Comparison of ENCODE assay signal across 10 cellular contexts in genomic region chr17:40901981-40902862, GRCh38. TPM values are rescaled to one million over a fixed set of nuclear protein-coding genes. Genes with fewer than 3 reads are reported as not detected.
DNase-seq lines count a peak whose midpoint lies in the region; ATAC-seq, FAIRE-seq and TF ChIP-seq lines count a peak whose summit lies in the region.
"Had no signal": no experiment of that assay in that cellular context is flagged by ENCODE, and none has a peak within 500 bp of the region (broad histone marks: within the 10 kb centered on the region; RNA-seq: fewer than 3 reads in every experiment).

No MANE protein-coding gene starts in this region.

- in situ Hi-C loops in HAP-1 (cut with MboI; ENCODE audit: low sequenced_read_pairs) (loop anchor here (25.0 kb wide), 2 partner anchors 435 to 760 kb away; no protein-coding TSS in a partner anchor), G401 (cut with HindIII; ENCODE audit: low sequenced_read_pairs) (no loop called here)

- FAIRE-seq in A549 (lab: Jason Lieb, UNC), result peak; percentile 92

- no peaks in the 10 kb centered on the region for H4K20me1 ChIP-seq in PC-3 (ENCODE audit: low read length)

- peaks cover 7% of the 10 kb centered on the region for H3K27me3 ChIP-seq in HAP-1 (ENCODE audit: low read depth)
- no peaks in the 10 kb centered on the region for H3K27me3 ChIP-seq in PC-3 (ENCODE audit: low read length)
- no peaks in the 10 kb centered on the region for H3K27me3 ChIP-seq in foreskin keratinocyte
- H3K27me3 ChIP-seq: ascending aorta had no signal

- H3K9me2 ChIP-seq in PC-3 (replicated peaks; ENCODE audit: low read length), result no peaks in the 10 kb centered on the region

- peak overlapping the region; percentile 85 for H3K4me2 ChIP-seq in A549
- H3K4me2 ChIP-seq in PC-3 (ENCODE audit: low read length), result peak overlapping the region; percentile 89

- H3K36me3 ChIP-seq in HAP-1 (replicated peaks) (no peaks in the 10 kb centered on the region), PC-3 (ENCODE audit: low read depth, low read length) (no peaks in the 10 kb centered on the region)
- H3K36me3 ChIP-seq: ascending aorta had no signal

- H3K4me1 ChIP-seq in A549, result peaks cover 34% of the 10 kb centered on the region
- peaks cover 10% of the 10 kb centered on the region for H3K4me1 ChIP-seq in HAP-1
- H3K4me1 ChIP-seq in PC-3 (ENCODE audit: insufficient read depth, low read length), result peaks cover 39% of the 10 kb centered on the region
- H3K4me1 ChIP-seq in foreskin keratinocyte, result peaks cover 18% of the 10 kb centered on the region
- H3K4me1 ChIP-seq: ascending aorta had no signal

- POLR2A ChIA-PET in A549 (lab: Yijun Ruan, JAX), result interaction anchor here (0.9 to 2.8 kb wide), 4 partner anchors 83 to 787 kb away, joined by 3 to 22 read pairs (median 9); partner anchors contain the start of gene EIF1
- POLR2A ChIA-PET in PC-3 (lab: Charles Lee; ENCODE audit: unreplicated experiment), result interaction anchor here (0.6 to 1.1 kb wide), 8 partner anchors 13 to 1065 kb away, joined by 3 to 20 read pairs (median 4); partner anchors contain the start of gene KRTAP4-5

- peak; percentile 70 to 79 for ATAC-seq in A549
- ATAC-seq in PC-3, result peak; percentile 69
- peak; percentile 72 for ATAC-seq in foreskin keratinocyte
- no peak for ATAC-seq in GM18861 (IDR thresholded peaks at IDR 0.05; ENCODE audit: unreplicated experiment)

- H3K9me3 ChIP-seq in A549, result no peaks in the 10 kb centered on the region
- no peaks in the 10 kb centered on the region for H3K9me3 ChIP-seq in HAP-1
- H3K9me3 ChIP-seq in PC-3 (ENCODE audit: low read length), result no peaks in the 10 kb centered on the region
- H3K9me3 ChIP-seq: ascending aorta had no signal

- H3K27ac ChIP-seq in A549 (peak overlapping the region; percentile 91 to 93), PC-3 (ENCODE audit: low read length) (peak overlapping the region; percentile 100), foreskin keratinocyte (peak overlapping the region; percentile 63)
- H3K27ac ChIP-seq: ascending aorta had no signal

- H3K4me3 ChIP-seq in A549, result peak overlapping the region; percentile 26; the same call in 2 of the 3 replicates
- no peak overlapping the region for H3K4me3 ChIP-seq in HAP-1
- peak overlapping the region; percentile 62 for H3K4me3 ChIP-seq in PC-3 (ENCODE audit: low read length)
- H3K4me3 ChIP-seq: ascending aorta had no signal

- H2AFZ ChIP-seq in PC-3 (ENCODE audit: low read length), result no peak overlapping the region

- H3K79me2 ChIP-seq in PC-3 (ENCODE audit: low read length), result no peaks in the 10 kb centered on the region

- TF ChIP-seq EP300 in A549 (IDR thresholded peaks at IDR 0.05), result peak; percentile 84 to 91

- peak overlapping the region; percentile 99 for H3K9ac ChIP-seq in PC-3 (ENCODE audit: low read length)

- no peak for TF ChIP-seq CTCF in A549 (IDR thresholded peaks at IDR 0.05)
- no peak for TF ChIP-seq CTCF in PC-3 (conservative IDR thresholded peaks at IDR 0.05; ENCODE audit: low read depth, low read length)
- TF ChIP-seq CTCF in foreskin keratinocyte (conservative IDR thresholded peaks at IDR 0.05), result no peak

- intact Hi-C loops in PC-3 (cut with micrococcal nuclease), result loop anchor here (1.0 to 2.0 kb wide), 3 partner anchors 84 to 753 kb away; partner anchors contain the start of gene KRT15

- peak; percentile 20 to 51; a peak in 4 of 5 replicates for TF ChIP-seq RAD21 in A549 (conservative IDR thresholded peaks at IDR 0.05 in 1 of 2, IDR thresholded peaks at IDR 0.05 in 1 of 2)

- WGBS in A549 (ENCODE audit: missing lambda C conversion rate), result 12% methylated on average over 5 of the region's 5 CpGs

- DNase-seq in A549 (ENCODE audit: low read depth in 1 of 2, low spot score in 1 of 2), result peak; percentile 95 to 96
- peak; percentile 62 to 68 for DNase-seq in HAP-1 (ENCODE audit: low spot score in 2 of 2)
- DNase-seq in PC-3, result peak; percentile 95
- peak; percentile 86 to 89 for DNase-seq in foreskin keratinocyte
- DNase-seq in NCI-H524 treated with DMSO at 0.1 percent for 48 hours (lab: John Stamatoyannopoulos, UW), result no peak
- DNase-seq in G401 (ENCODE audit: low spot score), result no peak
- no peak for DNase-seq in activated CD8-positive, alpha-beta memory T cell treated with anti-CD3 and anti-CD28 coated beads, Interleukin-2, amount 50 U/mL, for 4 hours

- CTCF ChIA-PET in A549 (lab: Yijun Ruan, JAX), result interaction anchor here (0.7 to 6.6 kb wide), 15 partner anchors 14 to 775 kb away, joined by 3 to 94 read pairs (median 6); partner anchors contain the start of gene KRT20
- CTCF ChIA-PET in PC-3 (lab: Charles Lee), result interaction anchor here (0.8 kb wide), 1 partner anchor 45 kb away, joined by 6 read pairs; no protein-coding TSS in a partner anchor

- TSS peak; percentile 96 for BruUV-seq in PC-3 (replicated peaks; lab: Mats Ljungman, UMichigan)

- TF ChIP-seq POLR2A in A549 (IDR thresholded peaks at IDR 0.05; ENCODE audit: low read length), result no peak

- peaks cover 11% of the 10 kb centered on the region for H3F3A ChIP-seq in PC-3 (ENCODE audit: low read length, unreplicated experiment)

TF ChIP-seq in A549, 52 proteins besides CTCF, POLR2A, EP300 and RAD21 (continues in another document):
- TF ChIP-seq MAZ (IDR thresholded peaks at IDR 0.05; ENCODE audit: borderline replicate concordance, low read depth, low read length) (no peak), MAFK (IDR thresholded peaks at IDR 0.05; ENCODE audit: partially characterized antibody) (peak; percentile 35), GATA3 (IDR thresholded peaks at IDR 0.05; ENCODE audit: borderline replicate concordance) (peak; percentile 92), KDM5A (IDR thresholded peaks at IDR 0.05) (no peak), ELK1 (IDR thresholded peaks at IDR 0.05; ENCODE audit: low read depth, low read length) (no peak), RFX5 (IDR thresholded peaks at IDR 0.05) (no peak), CBX2 (IDR thresholded peaks at IDR 0.05; ENCODE audit: borderline replicate concordance, low read depth) (no peak), RCOR1 (IDR thresholded peaks at IDR 0.05; ENCODE audit: low read depth, low read length) (no peak), HOXB13 (CRISPR knock-in tag; IDR thresholded peaks at IDR 0.05; ENCODE audit: low read depth) (peak; percentile 77; the same call in 1 of the 2 replicates), CBX8 (IDR thresholded peaks at IDR 0.05) (no peak), TFCP2L1 (CRISPR knock-in tag; IDR thresholded peaks at IDR 0.05) (no peak; the same call in 1 of the 2 replicates), CHD2 (IDR thresholded peaks at IDR 0.05; ENCODE audit: low read length, partially characterized antibody) (no peak), RNF2 (IDR thresholded peaks at IDR 0.05; ENCODE audit: borderline replicate concordance, low read depth) (no peak), KDM1A (IDR thresholded peaks at IDR 0.05; ENCODE audit: low read depth) (no peak), CEBPB (IDR thresholded peaks at IDR 0.05) (peak; percentile 96), NPAS2 (CRISPR knock-in tag; IDR thresholded peaks at IDR 0.05; ENCODE audit: borderline replicate concordance) (no peak), ESRRA (IDR thresholded peaks at IDR 0.05; ENCODE audit: borderline replicate concordance, low read length) (no peak), HOXA7 (CRISPR knock-in tag; IDR thresholded peaks at IDR 0.05) (0 out of 2 replicates have a peak, but pooled peaks have one; percentile 47), JUNB (IDR thresholded peaks at IDR 0.05) (peak; percentile 99), NR3C1 (IDR thresholded peaks at IDR 0.05) (no peak)

RNA-seq across cellular contexts. Expression of gene KRT20, which starts 17.2 kb away (rescaled TPM):
- polyA plus RNA-seq in A549 (2011; rRNA removed), result 0.28 and 0.34 TPM in 2 replicates
- 0.01 TPM in 1 of 2 replicates, not detected in the other for polyA plus RNA-seq in A549 (2012; cell fraction: cytosol; rRNA removed)
- 0.04 and 0.06 TPM in 2 replicates for polyA plus RNA-seq in A549 (2012; cell fraction: nucleus; rRNA removed)
- polyA plus RNA-seq in A549 (2017; fragmentation: RNase III; extraction: RNeasy Plus Mini Kit Qiagen cat#74134 plus additional on column Dnase treatment), result not detected in 3 replicates
- not detected in 2 replicates for polyA minus RNA-seq in A549 (2011; rRNA and poly(A)+ RNA removed)
- 0.18 TPM in 1 of 2 replicates, not detected in the other for total RNA-seq in PC-3 (2014; rRNA removed)
- total RNA-seq in foreskin keratinocyte, result not detected in 2 replicates
- polyA plus RNA-seq in foreskin keratinocyte, result not detected in 2 replicates
- not detected in 2 replicates for total RNA-seq in G401 (2014; rRNA removed; shearing (Covaris generic))
- total RNA-seq: ascending aorta, pulmonary artery endothelial cell had no signal

RNA-seq across cellular contexts. Expression of gene KRT12, which starts 35.2 kb away (rescaled TPM):
- not detected in 2 replicates for polyA plus RNA-seq in A549 (2011; rRNA removed)
- polyA plus RNA-seq in A549 (2012; cell fraction: cytosol; rRNA removed), result not detected in 2 replicates
- not detected in 2 replicates for polyA plus RNA-seq in A549 (2012; cell fraction: nucleus; rRNA removed)
- not detected in 3 replicates for polyA plus RNA-seq in A549 (2017; fragmentation: RNase III; extraction: RNeasy Plus Mini Kit Qiagen cat#74134 plus additional on column Dnase treatment)
- polyA minus RNA-seq in A549 (2011; rRNA and poly(A)+ RNA removed), result not detected in 2 replicates
- not detected in 2 replicates for total RNA-seq in PC-3 (2014; rRNA removed)
- not detected in 2 replicates for total RNA-seq in foreskin keratinocyte
- not detected in 2 replicates for polyA plus RNA-seq in foreskin keratinocyte
- total RNA-seq in G401 (2014; rRNA removed; shearing (Covaris generic)), result not detected in 2 replicates
- total RNA-seq: ascending aorta, pulmonary artery endothelial cell had no signal

RNA-seq across cellular contexts. Expression of gene KRT23, which starts 35.2 kb away (rescaled TPM):
- not detected in 2 replicates for polyA plus RNA-seq in A549 (2011; rRNA removed)
- not detected in 2 replicates for polyA plus RNA-seq in A549 (2012; cell fraction: cytosol; rRNA removed)
- polyA plus RNA-seq in A549 (2012; cell fraction: nucleus; rRNA removed), result not detected in 2 replicates
- polyA plus RNA-seq in A549 (2017; fragmentation: RNase III; extraction: RNeasy Plus Mini Kit Qiagen cat#74134 plus additional on column Dnase treatment), result not detected in 3 replicates
- not detected in 2 replicates for polyA minus RNA-seq in A549 (2011; rRNA and poly(A)+ RNA removed)
- not detected in 2 replicates for total RNA-seq in PC-3 (2014; rRNA removed)
- total RNA-seq in foreskin keratinocyte, result 0.71 and 1.1 TPM in 2 replicates
- 0.38 and 0.75 TPM in 2 replicates for polyA plus RNA-seq in foreskin keratinocyte
- not detected in 2 replicates for total RNA-seq in G401 (2014; rRNA removed; shearing (Covaris generic))
- total RNA-seq: ascending aorta, pulmonary artery endothelial cell had no signal

Comparison
In these comparisons a context has a peak if more than half of its experiments do, and no peak if none do; other contexts are left out.
1. DNase-seq: peak in A549 (2 of 2), HAP-1 (2 of 2), PC-3 (single experiment) and foreskin keratinocyte (2 of 2); none in NCI-H524 treated with DMSO at 0.1 percent for 48 hours (single experiment), G401 (single experiment) and activated CD8-positive, alpha-beta memory T cell treated with anti-CD3 and anti-CD28 coated beads, Interleukin-2, amount 50 U/mL, for 4 hours (single experiment).
2. Peak in every context shown above with its lines, with median percentiles within 50 percentile points of each other: H3K27ac ChIP-seq.